ENCODE assay signal across 24 cellular contexts in the genomic region with DNA sequence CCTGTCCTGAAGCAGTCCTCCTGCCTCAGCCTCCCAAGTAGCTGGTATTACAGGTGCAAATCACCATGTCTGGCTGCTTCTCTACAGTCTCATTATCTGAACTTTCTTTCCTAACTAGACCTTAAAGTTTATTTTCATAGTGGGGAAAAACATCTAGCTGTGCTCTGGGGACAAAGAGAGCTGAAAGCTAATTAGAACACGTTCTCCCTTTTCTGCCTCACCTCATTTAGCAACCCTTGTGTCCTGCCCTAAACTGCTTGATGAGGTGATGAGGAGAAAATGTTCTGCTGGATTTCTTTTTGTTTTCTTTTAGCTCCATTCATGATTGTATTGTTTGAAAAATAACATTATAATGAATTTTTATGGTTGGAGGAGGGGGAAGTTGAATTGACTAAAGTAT.
"Had no signal": no experiment of that assay in that cellular context is flagged by ENCODE, and none has a peak within 500 bp of the region (broad histone marks: within the 10 kb centered on the region; RNA-seq: fewer than 3 reads in every experiment).

No MANE protein-coding gene starts in this region.

- H3K4me1 ChIP-seq: parathyroid adenoma, spleen, testis had no signal

- DNase-seq: effector memory CD8-positive, alpha-beta T cell; foreskin melanocyte; immature natural killer cell; kidney; left cardiac atrium; left ventricle myocardium inferior; lower lobe of right lung; psoas muscle; retina; right lobe of liver; spleen; stimulated activated CD4-positive, alpha-beta T cell treated with anti-CD3 and anti-CD28 coated beads, Interleukin-15, amount 100 ng/mL, for 24 hours; stimulated activated CD4-positive, alpha-beta T cell treated with anti-CD3 and anti-CD28 coated beads, Interleukin-1b, Interleukin-23, amount 100 ng/mL, for 48 hours; stimulated activated CD4-positive, alpha-beta T cell treated with anti-CD3 and anti-CD28 coated beads, Interleukin-4, amount 100 ng/mL, for 24 hours; testis had no signal

- H3K36me3 Mint-ChIP-seq: immature natural killer cell; memory B cell; natural killer cell treated with Interleukin-12 subunit alpha and Interleukin-12 subunit beta and Interleukin-15 and Interleukin-18, amount 100 ng/mL, for 72 hours; stimulated activated memory B cell treated with anti-CD40 and anti-IgM and Interleukin-4, amounts not matched to agents 10 μg/mL and 1 μg/mL and 100 μg/mL, for 72 hours had no signal

- H3K27me3 ChIP-seq: right lobe of liver, testis, vagina had no signal

- ATAC-seq: effector memory CD8-positive, alpha-beta T cell; left cardiac atrium; lower lobe of right lung; natural killer cell treated with Interleukin-12 subunit alpha and Interleukin-12 subunit beta and Interleukin-15 and Interleukin-18, amount 100 ng/mL, for 72 hours; right lobe of liver; stimulated activated memory B cell treated with anti-CD40 and anti-IgM and Interleukin-4, amounts not matched to agents 10 μg/mL and 1 μg/mL and 100 μg/mL, for 72 hours had no signal

- H3K9ac ChIP-seq: parathyroid adenoma had no signal

- H3K9me3 Mint-ChIP-seq: effector memory CD8-positive, alpha-beta T cell; natural killer cell treated with Interleukin-12 subunit alpha and Interleukin-12 subunit beta and Interleukin-15 and Interleukin-18, amount 100 ng/mL, for 72 hours; stimulated activated naive CD8-positive, alpha-beta T cell treated with anti-CD3 and anti-CD28 coated beads, Interleukin-15, Interleukin-2, amounts not matched to agents 100 ng/mL and 50 ng/mL, for 24 hours; type B pancreatic cell had no signal

- H3K27me3 Mint-ChIP-seq: type B pancreatic cell had no signal

- H3K4me3 Mint-ChIP-seq: dendritic cell treated with granulocyte-macrophage colony-stimulating factor and Interleukin-4, amounts not matched to agents 40 ng/mL and 50 ng/mL, for 4 days; effector memory CD8-positive, alpha-beta T cell; immature natural killer cell; memory B cell; mesothelial cell of epicardium; natural killer cell treated with Interleukin-12 subunit alpha and Interleukin-12 subunit beta and Interleukin-15 and Interleukin-18, amount 100 ng/mL, for 72 hours; stimulated activated memory B cell treated with anti-CD40 and anti-IgM and Interleukin-4, amounts not matched to agents 10 μg/mL and 1 μg/mL and 100 μg/mL, for 72 hours; stimulated activated naive CD8-positive, alpha-beta T cell treated with anti-CD3 and anti-CD28 coated beads, Interleukin-15, Interleukin-2, amounts not matched to agents 100 ng/mL and 50 ng/mL, for 24 hours; type B pancreatic cell had no signal

- H3K4me1 Mint-ChIP-seq: immature natural killer cell; memory B cell; stimulated activated memory B cell treated with anti-CD40 and anti-IgM and Interleukin-4, amounts not matched to agents 10 μg/mL and 1 μg/mL and 100 μg/mL, for 72 hours had no signal

- H3K27ac ChIP-seq: left ventricle myocardium inferior, lower lobe of right lung, parathyroid adenoma, psoas muscle, right lobe of liver, spleen, testis, vagina had no signal

- H3K27ac Mint-ChIP-seq: dendritic cell treated with granulocyte-macrophage colony-stimulating factor and Interleukin-4, amounts not matched to agents 40 ng/mL and 50 ng/mL, for 4 days; effector memory CD8-positive, alpha-beta T cell; immature natural killer cell; memory B cell; natural killer cell treated with Interleukin-12 subunit alpha and Interleukin-12 subunit beta and Interleukin-15 and Interleukin-18, amount 100 ng/mL, for 72 hours; stimulated activated memory B cell treated with anti-CD40 and anti-IgM and Interleukin-4, amounts not matched to agents 10 μg/mL and 1 μg/mL and 100 μg/mL, for 72 hours; stimulated activated naive CD8-positive, alpha-beta T cell treated with anti-CD3 and anti-CD28 coated beads, Interleukin-15, Interleukin-2, amounts not matched to agents 100 ng/mL and 50 ng/mL, for 24 hours; type B pancreatic cell had no signal

- H3K36me3 ChIP-seq: left ventricle myocardium inferior, lower lobe of right lung, right lobe of liver, spleen, vagina had no signal

- H3K9me3 ChIP-seq: left ventricle myocardium inferior, lower lobe of right lung, psoas muscle, right lobe of liver, testis, vagina had no signal

- H3K4me3 ChIP-seq: left ventricle myocardium inferior, lower lobe of right lung, psoas muscle, right lobe of liver, spleen, testis, vagina had no signal
